15 cellular contexts compared by ENCODE assay signal in the genomic region with DNA sequence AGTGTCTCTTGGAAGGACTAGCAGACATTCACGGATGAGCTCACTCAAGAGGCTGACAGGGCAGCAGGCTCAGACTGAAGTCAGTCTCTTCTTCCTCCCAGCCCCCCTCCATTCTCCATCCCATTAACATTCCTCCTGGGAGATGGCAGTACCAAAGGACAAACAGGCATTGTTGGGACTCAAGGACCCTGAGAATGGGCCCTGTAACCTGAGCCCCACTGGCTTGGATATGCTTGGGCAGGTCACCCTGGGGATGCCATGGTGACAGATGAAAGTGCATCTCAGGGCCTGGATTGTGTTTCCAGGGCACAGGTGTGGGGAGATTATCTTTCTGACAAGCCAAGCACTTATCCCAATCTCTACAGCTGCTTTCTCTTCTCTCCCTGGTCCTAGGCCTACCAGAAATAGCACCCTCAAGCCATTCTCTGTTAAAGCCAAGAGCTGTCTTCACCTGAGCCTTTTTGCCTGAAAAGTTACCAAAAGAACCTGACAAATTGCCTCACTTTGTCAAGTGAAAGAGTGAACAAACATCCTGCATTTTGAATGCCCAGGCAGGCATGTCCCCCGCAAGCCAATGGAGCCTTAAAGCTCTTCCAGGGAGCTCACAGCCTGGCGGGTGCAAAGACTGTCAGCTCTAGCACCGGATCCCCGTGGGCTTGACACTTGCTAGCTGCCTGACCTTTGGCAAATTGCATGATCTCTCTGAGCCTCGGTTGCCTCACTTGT.
DNase-seq lines count a peak whose midpoint lies in the region; ATAC-seq, FAIRE-seq and TF ChIP-seq lines count a peak whose summit lies in the region.
"Had no signal": no experiment of that assay in that cellular context is flagged by ENCODE, and none has a peak within 500 bp of the region (broad histone marks: within the 10 kb centered on the region; RNA-seq: fewer than 3 reads in every experiment).

No MANE protein-coding gene starts in this region.

- peak; percentile 31 for DNase-seq in D721Med (ENCODE audit: insufficient read length, low spot score)
- DNase-seq in NCI-H1417 treated with DMSO at 0.1 percent for 48 hours (lab: John Stamatoyannopoulos, UW): peak; percentile 60
- peak; percentile 99 for DNase-seq in NCI-H69 (lab: John Stamatoyannopoulos, UW)
- peak; percentile 63 for DNase-seq in iPS-NIHi11 (ENCODE audit: low spot score)
- DNase-seq in kidney: no peak
- no peak for DNase-seq in Kasumi-1 (lab: John Stamatoyannopoulos, UW)
- no peak for DNase-seq in activated naive CD4-positive, alpha-beta T cell treated with anti-CD3 and anti-CD28 coated beads for 36 hours
- DNase-seq: activated T-cell treated with anti-CD3 and anti-CD28 coated beads, Interleukin-2, amount 50 U/mL, for 1 hour; dorsolateral prefrontal cortex; left colon; NCI-H2081; occipital lobe had no signal

- no peak overlapping the region for H3K27ac Mint-ChIP-seq in activated naive CD4-positive, alpha-beta T cell treated with anti-CD3 and anti-CD28 coated beads for 36 hours

- ATAC-seq in GM19452 (IDR thresholded peaks at IDR 0.05; ENCODE audit: unreplicated experiment): no peak
- ATAC-seq: left colon had no signal

- H3K4me3 Mint-ChIP-seq in activated naive CD4-positive, alpha-beta T cell treated with anti-CD3 and anti-CD28 coated beads for 36 hours: no peak overlapping the region

- peaks cover 14% of the 10 kb centered on the region for H3K27me3 Mint-ChIP-seq in activated naive CD4-positive, alpha-beta T cell treated with anti-CD3 and anti-CD28 coated beads for 36 hours (ENCODE audit: low read depth)

- FAIRE-seq in D721Med (lab: Jason Lieb, UNC) (no peak), kidney (lab: Jason Lieb, UNC) (no peak)
- FAIRE-seq: frontal cortex, GM19239 had no signal

- H3K9me3 ChIP-seq in kidney (ENCODE audit: control insufficient read depth in 1 of 2, low read length in 2 of 2): no peaks in the 10 kb centered on the region

- H3K36me3 Mint-ChIP-seq in activated naive CD4-positive, alpha-beta T cell treated with anti-CD3 and anti-CD28 coated beads for 36 hours (ENCODE audit: low read depth): no peaks in the 10 kb centered on the region

- CTCF ChIA-PET in activated naive CD4-positive, alpha-beta T cell treated with anti-CD3 and anti-CD28 coated beads for 36 hours (lab: Charles Lee): no interaction called here

- H3K4me1 ChIP-seq in kidney (ENCODE audit: control insufficient read depth in 1 of 2, insufficient read depth in 1 of 2, low read depth in 1 of 2, low read length in 2 of 2): no peaks in the 10 kb centered on the region

- intact Hi-C loops in kidney (cut with DNase I): no loop called here
- intact Hi-C loops in activated naive CD4-positive, alpha-beta T cell treated with anti-CD3 and anti-CD28 coated beads for 36 hours (cut with micrococcal nuclease): no loop called here

- H3K9ac ChIP-seq in kidney (ENCODE audit: low read length in 2 of 2): no peak overlapping the region

- H3K4me1 Mint-ChIP-seq in activated naive CD4-positive, alpha-beta T cell treated with anti-CD3 and anti-CD28 coated beads for 36 hours (ENCODE audit: low read depth): no peaks in the 10 kb centered on the region

- no peak overlapping the region for H3K27ac ChIP-seq in kidney (ENCODE audit: low read depth in 2 of 2, low read length in 2 of 2)
- H3K27ac ChIP-seq: dorsolateral prefrontal cortex had no signal

- H3K9me3 Mint-ChIP-seq in activated naive CD4-positive, alpha-beta T cell treated with anti-CD3 and anti-CD28 coated beads for 36 hours: no peaks in the 10 kb centered on the region

- H3K4me3 ChIP-seq in kidney (ENCODE audit: low read length in 2 of 2): no peak overlapping the region
- H3K4me3 ChIP-seq: dorsolateral prefrontal cortex had no signal

- TF ChIP-seq CTCF in D721Med (IDR thresholded peaks at IDR 0.05; ENCODE audit: insufficient read depth, missing control alignments) (no peak), kidney (IDR thresholded peaks at IDR 0.05; ENCODE audit: borderline replicate concordance, extremely low read depth, insufficient read depth) (no peak)

- no peaks in the 10 kb centered on the region for H3K36me3 ChIP-seq in kidney (ENCODE audit: control insufficient read depth in 1 of 2, insufficient read depth in 2 of 2, low read length in 2 of 2)

Comparison
In these comparisons a context has a peak if more than half of its experiments do, and no peak if none do; other contexts are left out.
1. DNase-seq: peak in D721Med (single experiment), NCI-H1417 treated with DMSO at 0.1 percent for 48 hours (single experiment), NCI-H69 (single experiment) and iPS-NIHi11 (single experiment); none in kidney (single experiment), Kasumi-1 (0 of 2) and activated naive CD4-positive, alpha-beta T cell treated with anti-CD3 and anti-CD28 coated beads for 36 hours (single experiment).